ENCODE assay signal across 1 cellular context in the genomic region with DNA sequence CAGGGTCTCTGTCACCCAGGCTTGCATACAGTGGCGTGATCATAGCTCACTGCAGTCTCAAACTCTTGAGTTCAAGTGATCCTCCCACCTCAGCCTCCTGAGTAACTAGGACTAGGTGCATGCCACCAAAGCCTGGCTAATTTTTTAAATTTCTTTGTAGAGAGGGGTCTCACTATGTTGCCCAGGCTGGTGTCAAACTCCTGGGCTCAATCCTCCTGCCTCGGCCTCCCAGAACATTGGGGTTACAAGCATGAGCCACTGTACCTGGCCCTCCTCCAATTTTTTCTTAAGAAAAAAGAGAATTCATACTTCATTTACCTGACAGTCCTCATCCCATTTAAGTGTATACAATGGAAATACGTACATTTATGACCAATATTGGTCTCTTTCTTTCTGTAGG.
TF ChIP-seq lines count a peak whose summit lies in the region.

No MANE protein-coding gene starts in this region.

TF ChIP-seq in WTC11, 78 proteins besides CTCF, POLR2A, EP300 and RAD21 (continued from another document):
- TF ChIP-seq, protein P1, sequence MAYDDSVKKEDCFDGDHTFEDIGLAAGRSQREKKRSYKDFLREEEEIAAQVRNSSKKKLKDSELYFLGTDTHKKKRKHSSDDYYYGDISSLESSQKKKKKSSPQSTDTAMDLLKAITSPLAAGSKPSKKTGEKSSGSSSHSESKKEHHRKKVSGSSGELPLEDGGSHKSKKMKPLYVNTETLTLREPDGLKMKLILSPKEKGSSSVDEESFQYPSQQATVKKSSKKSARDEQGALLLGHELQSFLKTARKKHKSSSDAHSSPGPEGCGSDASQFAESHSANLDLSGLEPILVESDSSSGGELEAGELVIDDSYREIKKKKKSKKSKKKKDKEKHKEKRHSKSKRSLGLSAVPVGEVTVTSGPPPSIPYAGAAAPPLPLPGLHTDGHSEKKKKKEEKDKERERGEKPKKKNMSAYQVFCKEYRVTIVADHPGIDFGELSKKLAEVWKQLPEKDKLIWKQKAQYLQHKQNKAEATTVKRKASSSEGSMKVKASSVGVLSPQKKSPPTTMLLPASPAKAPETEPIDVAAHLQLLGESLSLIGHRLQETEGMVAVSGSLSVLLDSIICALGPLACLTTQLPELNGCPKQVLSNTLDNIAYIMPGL (CRISPR knock-in tag; IDR thresholded peaks at IDR 0.05), result no peak
- no peak for TF ChIP-seq TEAD1 (CRISPR knock-in tag; IDR thresholded peaks at IDR 0.05)
- TF ChIP-seq, protein P2, sequence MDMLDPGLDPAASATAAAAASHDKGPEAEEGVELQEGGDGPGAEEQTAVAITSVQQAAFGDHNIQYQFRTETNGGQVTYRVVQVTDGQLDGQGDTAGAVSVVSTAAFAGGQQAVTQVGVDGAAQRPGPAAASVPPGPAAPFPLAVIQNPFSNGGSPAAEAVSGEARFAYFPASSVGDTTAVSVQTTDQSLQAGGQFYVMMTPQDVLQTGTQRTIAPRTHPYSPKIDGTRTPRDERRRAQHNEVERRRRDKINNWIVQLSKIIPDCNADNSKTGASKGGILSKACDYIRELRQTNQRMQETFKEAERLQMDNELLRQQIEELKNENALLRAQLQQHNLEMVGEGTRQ (CRISPR knock-in tag; IDR thresholded peaks at IDR 0.05), result no peak
- TF ChIP-seq, protein P3, sequence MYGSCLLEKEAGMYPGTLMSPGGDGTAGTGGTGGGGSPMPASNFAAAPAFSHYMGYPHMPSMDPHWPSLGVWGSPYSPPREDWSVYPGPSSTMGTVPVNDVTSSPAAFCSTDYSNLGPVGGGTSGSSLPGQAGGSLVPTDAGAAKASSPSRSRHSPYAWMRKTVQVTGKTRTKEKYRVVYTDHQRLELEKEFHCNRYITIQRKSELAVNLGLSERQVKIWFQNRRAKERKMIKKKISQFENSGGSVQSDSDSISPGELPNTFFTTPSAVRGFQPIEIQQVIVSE (CRISPR knock-in tag; IDR thresholded peaks at IDR 0.05; ENCODE audit: borderline replicate concordance), result no peak
- TF ChIP-seq, protein P4, sequence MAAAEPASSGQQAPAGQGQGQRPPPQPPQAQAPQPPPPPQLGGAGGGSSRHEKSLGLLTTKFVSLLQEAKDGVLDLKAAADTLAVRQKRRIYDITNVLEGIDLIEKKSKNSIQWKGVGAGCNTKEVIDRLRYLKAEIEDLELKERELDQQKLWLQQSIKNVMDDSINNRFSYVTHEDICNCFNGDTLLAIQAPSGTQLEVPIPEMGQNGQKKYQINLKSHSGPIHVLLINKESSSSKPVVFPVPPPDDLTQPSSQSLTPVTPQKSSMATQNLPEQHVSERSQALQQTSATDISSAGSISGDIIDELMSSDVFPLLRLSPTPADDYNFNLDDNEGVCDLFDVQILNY (CRISPR knock-in tag; IDR thresholded peaks at IDR 0.05), result no peak
